In the genomic region with DNA sequence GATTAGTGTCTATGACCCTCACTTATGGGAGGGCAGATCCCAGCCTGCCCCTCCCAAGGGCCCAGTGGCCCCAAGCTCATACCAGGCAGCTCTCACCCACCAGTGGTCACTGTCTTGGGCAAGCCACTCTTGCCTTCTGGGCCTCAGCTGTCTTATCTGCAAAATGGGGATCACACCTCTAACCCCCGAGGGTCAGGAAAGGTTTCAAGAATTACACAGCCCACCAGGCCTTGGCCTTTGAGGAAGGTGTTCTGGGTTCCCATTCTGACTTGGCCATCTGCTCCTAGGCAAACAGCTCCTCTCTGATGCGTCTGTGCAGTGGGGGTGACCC, we compare ENCODE assay signal across 20 cellular contexts. TPM values are rescaled to one million over a fixed set of nuclear protein-coding genes. Genes with fewer than 3 reads are reported as not detected.
DNase-seq lines count a peak whose midpoint lies in the region; ATAC-seq and FAIRE-seq lines count a peak whose summit lies in the region.
"Had no signal": no experiment of that assay in that cellular context is flagged by ENCODE, and none has a peak within 500 bp of the region (broad histone marks: within the 10 kb centered on the region; RNA-seq: fewer than 3 reads in every experiment).

No MANE protein-coding gene starts in this region.

- no peak for FAIRE-seq in frontal cortex (lab: Jason Lieb, UNC)
- FAIRE-seq: endometrium had no signal

- no peak for DNase-seq in activated T-cell treated with anti-CD3 and anti-CD28 coated beads, Interleukin-2, amount 50 U/mL, for 72 hours
- DNase-seq in activated T-cell treated with anti-CD3 and anti-CD28 coated beads, Interleukin-2, amount 50 U/mL, for 4 hours: no peak
- DNase-seq in activated CD4-positive, alpha-beta memory T cell treated with anti-CD3 and anti-CD28 coated beads for 36 hours: no peak
- DNase-seq in immature natural killer cell (no peak), frontal cortex (ENCODE audit: low spot score in 2 of 2) (no peak), NCI-H2196 (lab: John Stamatoyannopoulos, UW; ENCODE audit: unreplicated experiment) (no peak), HuH-7 (ENCODE audit: low spot score) (no peak)
- DNase-seq: activated CD4-positive, CD25-positive, alpha-beta regulatory T cell; activated effector memory CD4-positive, alpha-beta T cell treated with anti-CD3 and anti-CD28 coated beads, Interleukin-2, amount 50 U/mL, for 16 hours; cortex of kidney; GOT3; mammary epithelial cell; NCI-H1048; NCI-H1930; NCI-H226; NCI-H748 treated with DMSO at 0.1 percent for 48 hours; retina had no signal

- H3K27ac Mint-ChIP-seq in activated T-cell treated with anti-CD3 and anti-CD28 coated beads, Interleukin-2, amount 50 U/mL, for 72 hours: peak overlapping the region; percentile 94
- peak overlapping the region; percentile 97 for H3K27ac Mint-ChIP-seq in activated CD4-positive, alpha-beta memory T cell treated with anti-CD3 and anti-CD28 coated beads for 36 hours
- H3K27ac Mint-ChIP-seq in immature natural killer cell: peak overlapping the region; percentile 98 to 100 (median 100)
- H3K27ac Mint-ChIP-seq in stimulated activated naive CD8-positive, alpha-beta T cell treated with anti-CD3 and anti-CD28 coated beads, Interleukin-15, Interleukin-2, amounts not matched to agents 100 ng/mL and 50 ng/mL, for 24 hours: peak overlapping the region; percentile 95

- ATAC-seq in activated T-cell treated with anti-CD3 and anti-CD28 coated beads, Interleukin-2, amount 50 U/mL, for 72 hours (replicated peaks in 1 of 2): no peak
- no peak for ATAC-seq in activated T-cell treated with anti-CD3 and anti-CD28 coated beads, Interleukin-2, amount 50 U/mL, for 4 hours

- intact Hi-C loops in activated CD4-positive, alpha-beta memory T cell treated with anti-CD3 and anti-CD28 coated beads for 36 hours (cut with micrococcal nuclease): no loop called here

- peaks cover 23 to 33% of the 10 kb centered on the region in 2 donors for H3K36me3 Mint-ChIP-seq in activated T-cell treated with anti-CD3 and anti-CD28 coated beads, Interleukin-2, amount 50 U/mL, for 72 hours (ENCODE audit: insufficient read depth in 2 of 2)
- peaks cover 43% of the 10 kb centered on the region for H3K36me3 Mint-ChIP-seq in activated T-cell treated with anti-CD3 and anti-CD28 coated beads, Interleukin-2, amount 50 U/mL, for 4 hours (ENCODE audit: insufficient read depth)
- peaks cover 67% of the 10 kb centered on the region for H3K36me3 Mint-ChIP-seq in activated CD4-positive, alpha-beta memory T cell treated with anti-CD3 and anti-CD28 coated beads for 36 hours
- peaks cover 28 to 77% (median 33%) of the 10 kb centered on the region in 3 donors for H3K36me3 Mint-ChIP-seq in immature natural killer cell
- H3K36me3 Mint-ChIP-seq in stimulated activated naive CD8-positive, alpha-beta T cell treated with anti-CD3 and anti-CD28 coated beads, Interleukin-15, Interleukin-2, amounts not matched to agents 100 ng/mL and 50 ng/mL, for 24 hours (ENCODE audit: low read depth): peaks cover 69% of the 10 kb centered on the region

- H3K4me1 Mint-ChIP-seq in activated T-cell treated with anti-CD3 and anti-CD28 coated beads, Interleukin-2, amount 50 U/mL, for 72 hours (ENCODE audit: low read depth): peaks cover 55% of the 10 kb centered on the region
- H3K4me1 Mint-ChIP-seq in activated T-cell treated with anti-CD3 and anti-CD28 coated beads, Interleukin-2, amount 50 U/mL, for 4 hours (ENCODE audit: low read depth): peaks cover 80% of the 10 kb centered on the region
- H3K4me1 Mint-ChIP-seq in activated CD4-positive, alpha-beta memory T cell treated with anti-CD3 and anti-CD28 coated beads for 36 hours (ENCODE audit: low read depth): peaks cover 75% of the 10 kb centered on the region
- peaks cover 99% of the 10 kb centered on the region in 2 donors for H3K4me1 Mint-ChIP-seq in immature natural killer cell
- peaks cover 91% of the 10 kb centered on the region for H3K4me1 Mint-ChIP-seq in stimulated activated naive CD8-positive, alpha-beta T cell treated with anti-CD3 and anti-CD28 coated beads, Interleukin-15, Interleukin-2, amounts not matched to agents 100 ng/mL and 50 ng/mL, for 24 hours (ENCODE audit: low read depth)

- CTCF ChIA-PET in activated CD4-positive, alpha-beta memory T cell treated with anti-CD3 and anti-CD28 coated beads for 36 hours (lab: Charles Lee): interaction anchor here (0.8 to 1.5 kb wide), 3 partner anchors 17 to 124 kb away, joined by 3 to 6 read pairs (median 3); a partner anchor contains a TSS

- H3K4me3 Mint-ChIP-seq in activated T-cell treated with anti-CD3 and anti-CD28 coated beads, Interleukin-2, amount 50 U/mL, for 72 hours: peak overlapping the region in 1 of 2 donors; percentile 41
- no peak overlapping the region for H3K4me3 Mint-ChIP-seq in activated T-cell treated with anti-CD3 and anti-CD28 coated beads, Interleukin-2, amount 50 U/mL, for 4 hours
- no peak overlapping the region for H3K4me3 Mint-ChIP-seq in activated CD4-positive, alpha-beta memory T cell treated with anti-CD3 and anti-CD28 coated beads for 36 hours
- H3K4me3 Mint-ChIP-seq in immature natural killer cell: peak overlapping the region; percentile 73 to 88 (median 82)
- H3K4me3 Mint-ChIP-seq in stimulated activated naive CD8-positive, alpha-beta T cell treated with anti-CD3 and anti-CD28 coated beads, Interleukin-15, Interleukin-2, amounts not matched to agents 100 ng/mL and 50 ng/mL, for 24 hours: peak overlapping the region; percentile 20

- no peaks in the 10 kb centered on the region for H3K9me3 Mint-ChIP-seq in activated T-cell treated with anti-CD3 and anti-CD28 coated beads, Interleukin-2, amount 50 U/mL, for 72 hours
- H3K9me3 Mint-ChIP-seq in activated T-cell treated with anti-CD3 and anti-CD28 coated beads, Interleukin-2, amount 50 U/mL, for 4 hours: no peaks in the 10 kb centered on the region
- no peaks in the 10 kb centered on the region for H3K9me3 Mint-ChIP-seq in activated CD4-positive, alpha-beta memory T cell treated with anti-CD3 and anti-CD28 coated beads for 36 hours
- peaks cover 0 to 5% (median 0%) of the 10 kb centered on the region in 6 donors for H3K9me3 Mint-ChIP-seq in immature natural killer cell
- no peaks in the 10 kb centered on the region for H3K9me3 Mint-ChIP-seq in stimulated activated naive CD8-positive, alpha-beta T cell treated with anti-CD3 and anti-CD28 coated beads, Interleukin-15, Interleukin-2, amounts not matched to agents 100 ng/mL and 50 ng/mL, for 24 hours

- H3K27me3 Mint-ChIP-seq in activated T-cell treated with anti-CD3 and anti-CD28 coated beads, Interleukin-2, amount 50 U/mL, for 72 hours (ENCODE audit: low read depth): no peaks in the 10 kb centered on the region
- no peaks in the 10 kb centered on the region for H3K27me3 Mint-ChIP-seq in activated T-cell treated with anti-CD3 and anti-CD28 coated beads, Interleukin-2, amount 50 U/mL, for 4 hours (ENCODE audit: low read depth)
- no peaks in the 10 kb centered on the region for H3K27me3 Mint-ChIP-seq in activated CD4-positive, alpha-beta memory T cell treated with anti-CD3 and anti-CD28 coated beads for 36 hours
- H3K27me3 Mint-ChIP-seq in immature natural killer cell (ENCODE audit: low read depth in 3 of 3): peaks cover 73 to 86% (median 85%) of the 10 kb centered on the region in 3 donors
- no peaks in the 10 kb centered on the region for H3K27me3 Mint-ChIP-seq in stimulated activated naive CD8-positive, alpha-beta T cell treated with anti-CD3 and anti-CD28 coated beads, Interleukin-15, Interleukin-2, amounts not matched to agents 100 ng/mL and 50 ng/mL, for 24 hours

- POLR2A ChIA-PET in activated CD4-positive, alpha-beta memory T cell treated with anti-CD3 and anti-CD28 coated beads for 36 hours (lab: Charles Lee): interaction anchor here (1.3 to 7.1 kb wide), 2 partner anchors 13 to 110 kb away, joined by 4 to 69 read pairs; a partner anchor contains a TSS

RNA-seq across cellular contexts. Expression of a gene that starts 16.8 kb away (rescaled TPM):
- 100 to 1,000 TPM; 254 to 298 TPM for total RNA-seq in activated T-cell treated with anti-CD3 and anti-CD28 coated beads, Interleukin-2, amount 50 U/mL, for 72 hours
- 100 to 1,000 TPM; 236 to 264 (median 258) TPM for total RNA-seq in activated T-cell treated with anti-CD3 and anti-CD28 coated beads, Interleukin-2, amount 50 U/mL, for 4 hours
- total RNA-seq in activated CD4-positive, alpha-beta memory T cell treated with anti-CD3 and anti-CD28 coated beads for 36 hours: 100 to 1,000 TPM; 153 to 155 TPM
- 100 to 1,000 TPM in 1 of 3 donors, 10 to 100 TPM in 2; 83.7 to 132 (median 93.2) TPM for polyA plus RNA-seq in immature natural killer cell
- not detected for total RNA-seq in frontal cortex
- total RNA-seq: LHCN-M2 had no signal

Comparison
In these comparisons a context has a peak if more than half of its experiments do, and no peak if none do; other contexts are left out.
1. H3K4me3 Mint-ChIP-seq: peak in immature natural killer cell (5 of 5) and stimulated activated naive CD8-positive, alpha-beta T cell treated with anti-CD3 and anti-CD28 coated beads, Interleukin-15, Interleukin-2, amounts not matched to agents 100 ng/mL and 50 ng/mL, for 24 hours (single experiment); none in activated T-cell treated with anti-CD3 and anti-CD28 coated beads, Interleukin-2, amount 50 U/mL, for 4 hours (single experiment) and activated CD4-positive, alpha-beta memory T cell treated with anti-CD3 and anti-CD28 coated beads for 36 hours (single experiment).
2. RNA of a gene that starts 16.8 kb away (total RNA-seq): 254 to 298 TPM in activated T-cell treated with anti-CD3 and anti-CD28 coated beads, Interleukin-2, amount 50 U/mL, for 72 hours, 236 to 264 TPM in activated T-cell treated with anti-CD3 and anti-CD28 coated beads, Interleukin-2, amount 50 U/mL, for 4 hours and 153 to 155 TPM in activated CD4-positive, alpha-beta memory T cell treated with anti-CD3 and anti-CD28 coated beads for 36 hours; not detected in frontal cortex (single experiment); every median in the first group is over 100 times any median in the second.
3. Peak in every context shown above with its lines, with median percentiles within 50 percentile points of each other: H3K27ac Mint-ChIP-seq.